Comparison of ENCODE assay signal across 22 cellular contexts in genomic region chr16:53440125-53440524, GRCh38.
"Had no signal": no experiment of that assay in that cellular context is flagged by ENCODE, and none has a peak within 500 bp of the region (broad histone marks: within the 10 kb centered on the region; RNA-seq: fewer than 3 reads in every experiment).

No MANE protein-coding gene starts in this region.

- ATAC-seq: Panc1, PC-3, Right ventricle myocardium inferior, SK-N-SH treated with all-trans-retinoic acid at 6 μM for 48 hours had no signal

- H3K27me3 ChIP-seq: MG63, SJCRH30 had no signal

- DNase-seq: Karpas-422, KG1, MG63, NCI-H1092, NCI-H1105 treated with DMSO at 0.1 percent for 48 hours, NCI-H1417 treated with DMSO at 0.1 percent for 48 hours, NCI-H146, NCI-H1694 treated with DMSO at 0.1 percent for 48 hours, NCI-H1930, NCI-H2081, NCI-H2107, NCI-H2227 treated with DMSO at 0.1 percent for 48 hours, NCI-H524, NCI-H526 treated with DMSO at 0.1 percent for 48 hours, NCI-H748 treated with DMSO at 0.1 percent for 48 hours, PC-3, SHP77 treated with DMSO at 0.1 percent for 48 hours, SJCRH30 had no signal

- H3K4me1 ChIP-seq: SJCRH30 had no signal

- H3K4me3 ChIP-seq: MG63, SJCRH30 had no signal

- H3K9me3 ChIP-seq: MG63, SJCRH30 had no signal

- H3K27ac ChIP-seq: HL-60, SJCRH30 had no signal
